16 cellular contexts compared by ENCODE assay signal in genomic region chr10:77692782-77693181, GRCh38. TPM values are rescaled to one million over a fixed set of nuclear protein-coding genes. Genes with fewer than 3 reads are reported as not detected.
DNase-seq lines count a peak whose midpoint lies in the region; FAIRE-seq and TF ChIP-seq lines count a peak whose summit lies in the region.
"Had no signal": no experiment of that assay in that cellular context is flagged by ENCODE, and none has a peak within 500 bp of the region (broad histone marks: within the 10 kb centered on the region; RNA-seq: fewer than 3 reads in every experiment).

No MANE protein-coding gene starts in this region.

- no peaks in the 10 kb centered on the region for H3K9me3 ChIP-seq in BE2C
- H3K9me3 ChIP-seq in mammary epithelial cell (replicated peaks; ENCODE audit: insufficient read depth, low read length) = no peaks in the 10 kb centered on the region
- H3K9me3 ChIP-seq in keratinocyte (ENCODE audit: control insufficient read depth, low read depth, low read length) = no peaks in the 10 kb centered on the region
- H3K9me3 ChIP-seq: SJSA1 had no signal

- in situ Hi-C loops in mammary epithelial cell (cut with MboI; ENCODE audit: low sequenced_read_pairs in 2 of 2) = no loop called here
- in situ Hi-C loops in KBM-7 (cut with MboI; ENCODE audit: low pct_unique_long_range_greater_than_20kb, low sequenced_read_pairs) = no loop called here

- H3K4me2 ChIP-seq in mammary epithelial cell (ENCODE audit: insufficient read depth, low read depth, low read length) (no peak overlapping the region), keratinocyte (ENCODE audit: control insufficient read depth, extremely low read depth, insufficient read depth, low read depth, low read length) (no peak overlapping the region)

- H3K9me1 ChIP-seq in keratinocyte (ENCODE audit: control insufficient read depth, extremely low read depth, insufficient read depth, low read length) = no peaks in the 10 kb centered on the region

- H3K36me3 ChIP-seq in BE2C (no peaks in the 10 kb centered on the region), mammary epithelial cell (ENCODE audit: insufficient read depth, low read length) (no peaks in the 10 kb centered on the region), keratinocyte (ENCODE audit: control insufficient read depth in 2 of 2, extremely low read depth in 1 of 2, insufficient read depth in 2 of 2, low read length in 2 of 2) (no peaks in the 10 kb centered on the region)
- H3K36me3 ChIP-seq: SJSA1 had no signal

- no peak overlapping the region for H3K4me3 ChIP-seq in BE2C (ENCODE audit: low read depth, low read length)
- H3K4me3 ChIP-seq in mammary epithelial cell (replicated peaks in 1 of 3; ENCODE audit: insufficient read depth in 1 of 3, low read depth in 2 of 3, low read length in 3 of 3) = no peak overlapping the region
- no peak overlapping the region for H3K4me3 ChIP-seq in keratinocyte (ENCODE audit: control insufficient read depth in 2 of 3, extremely low read depth in 1 of 3, insufficient read depth in 2 of 3, low read depth in 1 of 3, low read length in 3 of 3)
- H3K4me3 ChIP-seq: GM12878, SJSA1 had no signal

- dilution Hi-C loops in mammary epithelial cell (cut with HindIII; ENCODE audit: low sequenced_read_pairs) = no loop called here
- dilution Hi-C loops in keratinocyte (cut with MboI; ENCODE audit: extremely low pct_ligation_motif_present, low sequenced_read_pairs) = no loop called here

- 6% methylated on average over 3 of the region's 3 CpGs for WGBS in mammary epithelial cell (ENCODE audit: low coverage, missing lambda C conversion rate)

- no peaks in the 10 kb centered on the region for H4K20me1 ChIP-seq in mammary epithelial cell (ENCODE audit: insufficient read depth, low read length)
- H4K20me1 ChIP-seq in keratinocyte (ENCODE audit: control insufficient read depth, extremely low read depth, insufficient read depth, low read length) = no peaks in the 10 kb centered on the region

- FAIRE-seq in keratinocyte (lab: Jason Lieb, UNC) = peak; percentile 48
- FAIRE-seq: frontal cortex, GM12878, HTR-8/SVneo had no signal

- peak; percentile 30 for DNase-seq in BE2C
- peak; percentile 28 for DNase-seq in M059J (ENCODE audit: low read depth)
- peak; percentile 93 for DNase-seq in mammary epithelial cell
- peak; percentile 45 for DNase-seq in keratinocyte (ENCODE audit: low read depth, low spot score)
- no peak for DNase-seq in midbrain (lab: John Stamatoyannopoulos, UW)
- DNase-seq in SHP77 (lab: John Stamatoyannopoulos, UW) = no peak
- no peak for DNase-seq in KBM-7
- DNase-seq in activated CD4-positive, alpha-beta T cell treated with anti-CD3 and anti-CD28 coated beads for 1 hour = no peak
- DNase-seq: activated CD4-positive, alpha-beta memory T cell treated with anti-CD3 and anti-CD28 coated beads for 36 hours; DND-41; NCI-H2107; NK-92 treated with Interleukin-12 subunit alpha and Interleukin-12 subunit beta, amount 100 ng/mL, for 24 hours had no signal

- H2AFZ ChIP-seq in mammary epithelial cell (ENCODE audit: low read depth, low read length) (no peak overlapping the region), keratinocyte (ENCODE audit: control insufficient read depth, low read length) (no peak overlapping the region)

- intact Hi-C loops in mammary epithelial cell (cut with micrococcal nuclease) = no loop called here

- BruUV-seq in mammary epithelial cell (replicated peaks; lab: Mats Ljungman, UMichigan) = no TSS peak

- H3K4me1 ChIP-seq in BE2C (no peaks in the 10 kb centered on the region), mammary epithelial cell (ENCODE audit: insufficient read depth, low read length) (peaks cover 6% of the 10 kb centered on the region), keratinocyte (ENCODE audit: control insufficient read depth, extremely low read depth, insufficient read depth, low read length) (no peaks in the 10 kb centered on the region)
- H3K4me1 ChIP-seq: SJSA1 had no signal

- H3K9ac ChIP-seq in mammary epithelial cell (ENCODE audit: insufficient read depth, low read length) = no peak overlapping the region
- no peak overlapping the region for H3K9ac ChIP-seq in keratinocyte (ENCODE audit: control insufficient read depth, extremely low read depth, insufficient read depth, low read length)

- H3K79me2 ChIP-seq in mammary epithelial cell (ENCODE audit: insufficient read depth, low read length) (no peaks in the 10 kb centered on the region), keratinocyte (ENCODE audit: control insufficient read depth, insufficient read depth, low read length) (no peaks in the 10 kb centered on the region)

- CTCF ChIA-PET in mammary epithelial cell (lab: Charles Lee; ENCODE audit: low non-redundant PET) = interaction anchor here (0.5 to 0.7 kb wide), 2 partner anchors 42 to 300 kb away, joined by 5 to 8 read pairs; no protein-coding TSS in a partner anchor

- H3K27ac ChIP-seq in mammary epithelial cell (ENCODE audit: insufficient read depth, low read depth, low read length) = no peak overlapping the region
- H3K27ac ChIP-seq in keratinocyte (ENCODE audit: control insufficient read depth, insufficient read depth, low read length) = no peak overlapping the region
- H3K27ac ChIP-seq: SJSA1 had no signal

- H3K27me3 ChIP-seq in BE2C (no peaks in the 10 kb centered on the region), mammary epithelial cell (ENCODE audit: insufficient read depth, low read length) (no peaks in the 10 kb centered on the region), keratinocyte (ENCODE audit: control insufficient read depth, extremely low read depth, insufficient read depth, low read length) (peaks cover 5% of the 10 kb centered on the region)
- H3K27me3 ChIP-seq: SJSA1 had no signal

- 0 out of 2 replicates have a peak, but pooled peaks have one; percentile 6 for TF ChIP-seq CTCF in BE2C (IDR thresholded peaks at IDR 0.05; ENCODE audit: low read depth, low read length)
- TF ChIP-seq CTCF in mammary epithelial cell (conservative IDR thresholded peaks at IDR 0.05 in 1 of 2, IDR thresholded peaks at IDR 0.05 in 1 of 2; ENCODE audit: extremely low read depth in 1 of 2, insufficient read depth in 1 of 2, low read depth in 1 of 2, low read length in 2 of 2) = peak; percentile 30 to 44
- peak in 1 of 3 experiments; percentile 25 for TF ChIP-seq CTCF in keratinocyte (optimal IDR thresholded peaks at IDR 0.05 in 1 of 3, IDR thresholded peaks at IDR 0.05 in 1 of 3, conservative IDR thresholded peaks at IDR 0.05 in 1 of 3; ENCODE audit: extremely low read depth in 1 of 3, insufficient read depth in 2 of 3, low read length in 3 of 3)

RNA-seq across cellular contexts. Expression of gene KCNMA1, which starts 55.2 kb away (rescaled TPM):
- polyA plus RNA-seq in BE2C (2012; ENCODE audit: insufficient read depth, insufficient read length, low read depth) = 24.7 TPM
- 16.1 and 23.3 TPM in 2 replicates for total RNA-seq in M059J (2014; rRNA removed; shearing (Covaris generic))
- 10 to 100 TPM in 1 of 2 donors, 1 to 10 TPM in 1; 3.8 to 45.9 TPM for total RNA-seq in mammary epithelial cell
- polyA plus RNA-seq in mammary epithelial cell (29.7 TPM), keratinocyte (5.0 to 6.8 TPM (median 6.3 TPM) in 3 replicates)
- polyA minus RNA-seq in mammary epithelial cell (62.8 TPM), keratinocyte (11.5 to 19.4 TPM (median 14.3 TPM) in 3 replicates)
- 1.1 TPM for polyA plus RNA-seq in keratinocyte (2011; ENCODE audit: low read depth)
- 2.7 and 2.8 TPM in 2 replicates for polyA plus RNA-seq in keratinocyte (2011; cell fraction: cytosol; rRNA removed)
- 4.7 and 8.1 TPM in 2 replicates for polyA plus RNA-seq in keratinocyte (2011; cell fraction: nucleus; rRNA removed)
- 2.9 and 5.4 TPM in 2 replicates for polyA plus RNA-seq in keratinocyte (2012; ENCODE audit: low replicate concordance)
- polyA minus RNA-seq in keratinocyte (2011; cell fraction: cytosol; rRNA and poly(A)+ RNA removed) = 3.6 TPM
- polyA minus RNA-seq in keratinocyte (2011; cell fraction: nucleus; rRNA and poly(A)+ RNA removed) = 8.5 and 18.3 TPM in 2 replicates
- total RNA-seq: activated CD4-positive, alpha-beta memory T cell treated with anti-CD3 and anti-CD28 coated beads for 36 hours had no signal

Comparison
In these comparisons a context has a peak if more than half of its experiments do, and no peak if none do; other contexts are left out.
1. DNase-seq: peak in BE2C (single experiment), M059J (single experiment), mammary epithelial cell (single experiment) and keratinocyte (single experiment); none in midbrain (single experiment), SHP77 (0 of 2), KBM-7 (single experiment) and activated CD4-positive, alpha-beta T cell treated with anti-CD3 and anti-CD28 coated beads for 1 hour (single experiment).